In the genomic region with DNA sequence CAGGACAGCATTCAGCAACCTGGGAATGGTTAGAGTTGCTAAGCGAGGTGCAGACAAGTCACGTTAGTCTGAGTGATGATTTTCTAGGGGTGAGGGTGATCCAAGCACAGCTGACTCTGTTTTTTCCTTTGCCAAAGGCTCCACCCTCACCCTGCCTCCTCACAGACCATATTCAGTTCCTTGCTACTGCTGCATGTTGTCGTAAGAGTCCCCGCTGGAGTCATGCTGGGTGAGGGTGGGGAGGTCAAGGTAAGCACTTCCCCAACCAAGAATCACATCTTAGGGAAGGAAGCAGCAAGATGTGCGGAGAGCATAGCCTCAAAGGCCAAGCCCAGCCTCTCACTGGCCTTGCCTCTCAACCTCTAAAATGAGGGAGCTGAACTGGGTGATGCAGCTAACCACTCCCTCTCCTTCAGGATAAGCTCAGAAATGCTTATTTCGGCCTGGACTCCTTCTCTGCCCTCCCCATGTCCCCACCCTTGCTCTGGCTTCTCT, we compare ENCODE assay signal across 10 cellular contexts.
DNase-seq lines count a peak whose midpoint lies in the region; ATAC-seq and TF ChIP-seq lines count a peak whose summit lies in the region.
"Had no signal": no experiment of that assay in that cellular context is flagged by ENCODE, and none has a peak within 500 bp of the region (broad histone marks: within the 10 kb centered on the region; RNA-seq: fewer than 3 reads in every experiment).

No MANE protein-coding gene starts in this region.

- H3K36me3 ChIP-seq in HUES64 (ENCODE audit: insufficient read depth, low read length) (no peaks in the 10 kb centered on the region), left lung (no peaks in the 10 kb centered on the region), stomach (no peaks in the 10 kb centered on the region)

- no peak for TF ChIP-seq EP300 in stomach (IDR thresholded peaks at IDR 0.05)

- TF ChIP-seq CTCF in left lung (IDR thresholded peaks at IDR 0.05) (no peak), stomach (IDR thresholded peaks at IDR 0.05) (no peak)

- ATAC-seq in left lung (peak; percentile 16), HG02885 (IDR thresholded peaks at IDR 0.05; ENCODE audit: poor library complexity, unreplicated experiment) (no peak)
- ATAC-seq: PC-3 had no signal

- 31% methylated on average over 4 of the region's 6 CpGs for WGBS in HUES64
- WGBS in stomach, 5 donors = 54 to 68% (median 60%) methylated on average over 6 of the region's 6 CpGs

- no peaks in the 10 kb centered on the region for H3K27me3 ChIP-seq in HUES64 (ENCODE audit: insufficient read depth, low read length)
- no peaks in the 10 kb centered on the region for H3K27me3 ChIP-seq in left lung
- H3K27me3 ChIP-seq in stomach = no peaks in the 10 kb centered on the region

- H3K27ac ChIP-seq in HUES64 (ENCODE audit: low read depth, low read length) (peak overlapping the region; percentile 34; the same call in 1 of the 2 replicates), caudate nucleus (ENCODE audit: low read depth, low read length) (peak overlapping the region; percentile 55), left lung (peak overlapping the region; percentile 65 to 86), stomach (peak overlapping the region; percentile 23 to 84 (median 65))

- no peak overlapping the region for H3K4me3 ChIP-seq in HUES64 (ENCODE audit: low read length)
- no peak overlapping the region for H3K4me3 ChIP-seq in left lung
- H3K4me3 ChIP-seq in stomach = no peak overlapping the region

- H3K9ac ChIP-seq in HUES64 (ENCODE audit: low read depth, low read length) = no peak overlapping the region

- DNase-seq in caudate nucleus (lab: John Stamatoyannopoulos, UW) = peak in 10 of 61 donors; percentile 12 to 53 (median 22)
- DNase-seq in left lung = peak in 1 of 2 donors; percentile 71
- DNase-seq in stomach = no peak
- DNase-seq in activated CD4-positive, alpha-beta T cell treated with anti-CD3 and anti-CD28 coated beads, Interleukin-2, amount 50 U/mL, for 4 hours = no peak
- no peak for DNase-seq in NCI-H1694 (lab: John Stamatoyannopoulos, UW)
- DNase-seq in NCI-H1417 (lab: John Stamatoyannopoulos, UW) = no peak
- DNase-seq: activated CD4-positive, alpha-beta T cell treated with anti-CD3 and anti-CD28 coated beads for 4 hours; PC-3 had no signal

- H3K4me1 ChIP-seq in HUES64 (ENCODE audit: insufficient read depth, low read length) (peaks cover 52% of the 10 kb centered on the region), left lung (peaks cover 53 to 91% of the 10 kb centered on the region in 2 donors), stomach (peaks cover 60 to 91% (median 72%) of the 10 kb centered on the region in 4 donors)

- H3K9me3 ChIP-seq in HUES64 (ENCODE audit: insufficient read depth, low read depth, low read length) (no peaks in the 10 kb centered on the region), left lung (no peaks in the 10 kb centered on the region), stomach (no peaks in the 10 kb centered on the region)

- intact Hi-C loops in left lung (cut with DNase I) (no loop called here), stomach (cut with DNase I; ENCODE audit: low total_unique reads) (no loop called here)

- TF ChIP-seq POLR2A in stomach (IDR thresholded peaks at IDR 0.05) = no peak
